ENCODE assay signal across 28 cellular contexts in the genomic region with DNA sequence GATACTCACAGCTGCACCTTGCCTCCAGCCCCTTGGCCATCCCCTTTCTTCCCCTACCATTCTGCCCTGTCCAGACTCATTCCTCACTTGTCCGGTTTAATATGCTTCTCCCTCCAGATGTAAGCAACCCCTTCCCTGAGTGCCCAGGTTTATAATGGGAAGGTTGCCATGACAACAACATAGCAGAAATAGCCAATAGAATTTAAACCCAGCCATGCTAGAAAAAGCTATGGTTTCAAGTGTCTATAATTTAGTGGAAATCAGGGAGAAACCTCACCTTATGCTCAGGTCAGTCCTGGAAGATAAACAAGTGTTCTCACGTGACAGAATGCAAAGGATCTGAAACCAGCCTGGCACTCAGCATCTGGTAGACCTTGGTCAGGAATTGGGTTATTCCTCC.
"Had no signal": no experiment of that assay in that cellular context is flagged by ENCODE, and none has a peak within 500 bp of the region (broad histone marks: within the 10 kb centered on the region; RNA-seq: fewer than 3 reads in every experiment).

No MANE protein-coding gene starts in this region.

- H3K4me1 Mint-ChIP-seq: activated B cell treated with CpG ODN at 0.5 μM for 24 hours; activated T-helper 17 cell treated with anti-CD3 and anti-CD28 coated beads, Interleukin-2, amount 50 U/mL, for 72 hours; central memory CD8-positive, alpha-beta T cell had no signal

- H3K4me3 Mint-ChIP-seq: activated B cell treated with CpG ODN at 0.5 μM for 24 hours; activated CD8-positive, alpha-beta T cell treated with anti-CD3 and anti-CD28 coated beads for 36 hours; activated naive CD8-positive, alpha-beta T cell; activated T-cell treated with anti-CD3 and anti-CD28 coated beads, Interleukin-2, amount 50 U/mL, for 4 hours; activated T-helper 17 cell treated with anti-CD3 and anti-CD28 coated beads, Interleukin-2, amount 50 U/mL, for 72 hours; central memory CD8-positive, alpha-beta T cell; dendritic cell treated with granulocyte-macrophage colony-stimulating factor and Interleukin-4, amounts not matched to agents 40 ng/mL and 50 ng/mL, for 4 days; endodermal cell; T-helper 2 cell treated with Interferon-gamma antibody and Interleukin-4, amounts not matched to agents 5 μg/mL and 100 μg/mL, for 36 hours had no signal

- H3K27ac Mint-ChIP-seq: activated B cell treated with CpG ODN at 0.5 μM for 24 hours; activated CD8-positive, alpha-beta T cell treated with anti-CD3 and anti-CD28 coated beads for 36 hours; activated naive CD8-positive, alpha-beta T cell; activated T-helper 17 cell treated with anti-CD3 and anti-CD28 coated beads, Interleukin-2, amount 50 U/mL, for 72 hours; dendritic cell treated with granulocyte-macrophage colony-stimulating factor and Interleukin-4, amounts not matched to agents 40 ng/mL and 50 ng/mL, for 4 days; endodermal cell; T-helper 2 cell treated with Interferon-gamma antibody and Interleukin-4, amounts not matched to agents 5 μg/mL and 100 μg/mL, for 36 hours had no signal

- ATAC-seq: activated CD4-positive, CD25-positive, alpha-beta regulatory T cell treated with anti-CD3 and anti-CD28 coated beads, Interleukin-2, amount 50 U/mL, for 24 hours; activated CD8-positive, alpha-beta T cell treated with anti-CD3 and anti-CD28 coated beads for 36 hours; activated T-cell treated with anti-CD3 and anti-CD28 coated beads, Interleukin-2, amount 50 U/mL, for 4 hours; activated T-helper 17 cell treated with anti-CD3 and anti-CD28 coated beads, Interleukin-2, amount 50 U/mL, for 72 hours; esophagus mucosa; heart left ventricle had no signal

- DNase-seq: activated B cell treated with CpG ODN at 0.5 μM for 24 hours; activated CD4-positive, alpha-beta T cell treated with anti-CD3 and anti-CD28 coated beads for 48 hours; activated CD4-positive, alpha-beta T cell treated with anti-CD3 and anti-CD28 coated beads, Interleukin-2, amount 50 U/mL, for 1 hour; activated CD4-positive, alpha-beta T cell treated with anti-CD3 and anti-CD28 coated beads, Interleukin-2, amount 50 U/mL, for 48 hours; activated CD8-positive, alpha-beta memory T cell treated with anti-CD3 and anti-CD28 coated beads for 24 hours; activated CD8-positive, alpha-beta T cell treated with anti-CD3 and anti-CD28 coated beads for 36 hours; activated effector memory CD4-positive, alpha-beta T cell treated with Interleukin-2 at 50 U/mL for 16 hours; activated gamma-delta T cell treated with Interleukin-2 at 50 U/mL for 16 hours; activated naive CD4-positive, alpha-beta T cell treated with anti-CD3 and anti-CD28 coated beads, Interleukin-2, amount 50 U/mL, for 16 hours; activated naive CD4-positive, alpha-beta T cell treated with Interleukin-2 at 50 U/mL for 16 hours; activated T-cell treated with anti-CD3 and anti-CD28 coated beads, Interleukin-2, amount 50 U/mL, for 4 hours; amniotic stem cell; anterior cingulate cortex; brain microvascular endothelial cell; dorsolateral prefrontal cortex; effector memory CD4-positive, alpha-beta T cell; endodermal cell; foreskin fibroblast; heart left ventricle; T1000; WERI-Rb-1 had no signal

- H3K9me3 Mint-ChIP-seq: T-helper 2 cell treated with Interferon-gamma antibody and Interleukin-4, amounts not matched to agents 5 μg/mL and 100 μg/mL, for 36 hours had no signal

- H3K36me3 Mint-ChIP-seq: activated naive CD8-positive, alpha-beta T cell had no signal
